In the genomic region with DNA sequence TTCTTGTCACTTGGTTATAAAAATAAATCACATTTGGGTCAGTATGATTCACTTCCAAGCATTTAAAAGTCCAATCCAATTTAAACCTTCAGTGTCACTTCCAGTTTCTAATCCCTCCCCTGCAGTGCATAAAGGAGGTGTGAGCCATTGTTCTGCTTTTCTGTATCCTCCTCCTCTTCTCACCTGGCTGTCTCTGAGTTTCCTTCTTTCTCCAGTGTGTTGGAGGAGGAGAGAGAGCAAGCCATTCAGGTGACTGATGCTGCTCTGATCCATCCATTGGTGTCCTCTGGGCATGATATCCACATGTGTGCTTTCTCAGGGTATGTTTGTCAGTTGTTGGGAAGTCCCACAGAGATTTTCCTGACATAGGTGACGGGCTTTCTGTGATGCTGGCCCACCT, we compare ENCODE assay signal across 10 cellular contexts. TPM values are rescaled to one million over a fixed set of nuclear protein-coding genes. Genes with fewer than 3 reads are reported as not detected.
DNase-seq lines count a peak whose midpoint lies in the region; ATAC-seq lines count a peak whose summit lies in the region.
"Had no signal": no experiment of that assay in that cellular context is flagged by ENCODE, and none has a peak within 500 bp of the region (broad histone marks: within the 10 kb centered on the region; RNA-seq: fewer than 3 reads in every experiment).

No MANE protein-coding gene starts in this region.

- no peak overlapping the region for H3K23ac ChIP-seq in mesendoderm (ENCODE audit: low read length)

- DNase-seq in CD1c-positive myeloid dendritic cell (ENCODE audit: extremely low spot score), result peak; percentile 20
- DNase-seq in HT1080 (ENCODE audit: low read depth), result peak; percentile 4
- no peak for DNase-seq in adipocyte (ENCODE audit: low read depth)
- peak; percentile 88 for DNase-seq in mesendoderm
- DNase-seq in D341Med (ENCODE audit: low spot score), result no peak
- no peak for DNase-seq in NCI-H226
- no peak for DNase-seq in stimulated activated CD4-positive, alpha-beta T cell treated with anti-CD3 and anti-CD28 coated beads, Interleukin-1b, Interleukin-23, amount 100 ng/mL, for 48 hours
- DNase-seq: activated CD4-positive, alpha-beta T cell treated with anti-CD3 and anti-CD28 coated beads, Interleukin-2, amount 50 U/mL, for 4 hours had no signal

- no peak for ATAC-seq in GM21717 (IDR thresholded peaks at IDR 0.05; ENCODE audit: unreplicated experiment)

- H3K36me3 ChIP-seq in adipocyte (ENCODE audit: control insufficient read depth, insufficient read depth, low read length, severe bottlenecking) (peaks cover 10% of the 10 kb centered on the region), mesendoderm (ENCODE audit: control insufficient read depth, insufficient read depth, low read length) (peaks cover 4% of the 10 kb centered on the region)
- H3K36me3 ChIP-seq: neutrophil had no signal

- no peak overlapping the region for H2BK15ac ChIP-seq in mesendoderm (replicated peaks; ENCODE audit: low read depth)

- H3K79me2 ChIP-seq in mesendoderm (ENCODE audit: control insufficient read depth, insufficient read depth, low read length), result peaks cover 12% of the 10 kb centered on the region

- H4K8ac ChIP-seq in mesendoderm (ENCODE audit: low read depth, low read length), result no peak overlapping the region

- H2BK5ac ChIP-seq in mesendoderm (ENCODE audit: low read length), result peak overlapping the region; percentile 1

- no peak overlapping the region for H2BK120ac ChIP-seq in mesendoderm (ENCODE audit: low read depth, low read length)

- H3K4me2 ChIP-seq in mesendoderm (ENCODE audit: low read length), result peak overlapping the region; percentile 3

- no CpG with 5 or more reads among the region's 1 CpG for WGBS in mesendoderm (ENCODE audit: extremely low coverage, insufficient coverage, low lambda C conversion rate)

- H3K18ac ChIP-seq in mesendoderm (ENCODE audit: low read length), result peak overlapping the region; percentile 1

- no peak overlapping the region for H3K4ac ChIP-seq in mesendoderm (ENCODE audit: low read depth, low read length)

- H3K9ac ChIP-seq in adipocyte (ENCODE audit: low read length) (peak overlapping the region; percentile 94), mesendoderm (ENCODE audit: low read length) (peak overlapping the region; percentile 26)

- H3K79me1 ChIP-seq in mesendoderm (ENCODE audit: low read length), result peaks cover 4% of the 10 kb centered on the region

- H3K27ac ChIP-seq in mesendoderm (ENCODE audit: low read depth, low read length), result peak overlapping the region; percentile 87

- H3K9me3 ChIP-seq in adipocyte (ENCODE audit: control insufficient read depth, low read length), result no peaks in the 10 kb centered on the region
- H3K9me3 ChIP-seq: neutrophil had no signal

- H3K27me3 ChIP-seq in adipocyte (replicated peaks; ENCODE audit: control insufficient read depth, insufficient read depth, low read length) (no peaks in the 10 kb centered on the region), mesendoderm (ENCODE audit: insufficient read depth, low read length, poor library complexity) (no peaks in the 10 kb centered on the region)
- H3K27me3 ChIP-seq: neutrophil had no signal

- peak overlapping the region; percentile 52 for H3K56ac ChIP-seq in mesendoderm (ENCODE audit: low read length)

- H3K4me3 ChIP-seq in adipocyte (ENCODE audit: low read length) (peak overlapping the region; percentile 86), mesendoderm (ENCODE audit: low read length) (no peak overlapping the region)

- no peak overlapping the region for H4K5ac ChIP-seq in mesendoderm (ENCODE audit: low read length)

- H3K4me1 ChIP-seq in adipocyte (ENCODE audit: control insufficient read depth, insufficient read depth, low read length), result peaks cover 28% of the 10 kb centered on the region
- H3K4me1 ChIP-seq in mesendoderm (ENCODE audit: control insufficient read depth, low read depth, low read length), result peaks cover 6% of the 10 kb centered on the region

- no peak overlapping the region for H2AK5ac ChIP-seq in mesendoderm (ENCODE audit: low read length)

RNA-seq across cellular contexts. Expression of a gene that starts 1.2 kb away (rescaled TPM):
- 60.7 and 67.0 TPM in 2 replicates for total RNA-seq in HT1080 (2014; rRNA removed; shearing (Covaris generic))
- 65.0 and 69.2 TPM in 2 replicates for polyA plus RNA-seq in HT1080 (2015; cell fraction: cytosol; rRNA removed)
- polyA plus RNA-seq in HT1080 (2015; cell fraction: nucleus; rRNA removed), result 21.0 and 22.5 TPM in 2 replicates
- polyA plus RNA-seq in mesendoderm (2013, experiment 1 of 2), result 170 TPM
- polyA plus RNA-seq in mesendoderm (2013, experiment 2 of 2), result 174 TPM

RNA-seq across cellular contexts. Expression of a gene that starts 37.7 kb away (rescaled TPM):
- 37.3 and 44.8 TPM in 2 replicates for total RNA-seq in HT1080 (2014; rRNA removed; shearing (Covaris generic))
- 43.5 and 47.2 TPM in 2 replicates for polyA plus RNA-seq in HT1080 (2015; cell fraction: cytosol; rRNA removed)
- 41.7 and 43.5 TPM in 2 replicates for polyA plus RNA-seq in HT1080 (2015; cell fraction: nucleus; rRNA removed)
- polyA plus RNA-seq in mesendoderm (2013, experiment 1 of 2), result 99.6 TPM
- polyA plus RNA-seq in mesendoderm (2013, experiment 2 of 2), result 95.4 TPM

RNA-seq across cellular contexts. Expression of a gene that starts 56.1 kb away (rescaled TPM):
- 45.3 and 48.1 TPM in 2 replicates for total RNA-seq in HT1080 (2014; rRNA removed; shearing (Covaris generic))
- 58.8 and 61.3 TPM in 2 replicates for polyA plus RNA-seq in HT1080 (2015; cell fraction: cytosol; rRNA removed)
- 29.5 and 29.9 TPM in 2 replicates for polyA plus RNA-seq in HT1080 (2015; cell fraction: nucleus; rRNA removed)
- polyA plus RNA-seq in mesendoderm (2013, experiment 1 of 2), result 51.8 TPM
- 50.1 TPM for polyA plus RNA-seq in mesendoderm (2013, experiment 2 of 2)

Comparison
In these comparisons a context has a peak if more than half of its experiments do, and no peak if none do; other contexts are left out.
1. DNase-seq: peak in CD1c-positive myeloid dendritic cell (single experiment), HT1080 (single experiment) and mesendoderm (single experiment); none in adipocyte (single experiment), D341Med (single experiment), NCI-H226 (single experiment) and stimulated activated CD4-positive, alpha-beta T cell treated with anti-CD3 and anti-CD28 coated beads, Interleukin-1b, Interleukin-23, amount 100 ng/mL, for 48 hours (single experiment).